Comparison of ENCODE assay signal across 8 cellular contexts in the genomic region with DNA sequence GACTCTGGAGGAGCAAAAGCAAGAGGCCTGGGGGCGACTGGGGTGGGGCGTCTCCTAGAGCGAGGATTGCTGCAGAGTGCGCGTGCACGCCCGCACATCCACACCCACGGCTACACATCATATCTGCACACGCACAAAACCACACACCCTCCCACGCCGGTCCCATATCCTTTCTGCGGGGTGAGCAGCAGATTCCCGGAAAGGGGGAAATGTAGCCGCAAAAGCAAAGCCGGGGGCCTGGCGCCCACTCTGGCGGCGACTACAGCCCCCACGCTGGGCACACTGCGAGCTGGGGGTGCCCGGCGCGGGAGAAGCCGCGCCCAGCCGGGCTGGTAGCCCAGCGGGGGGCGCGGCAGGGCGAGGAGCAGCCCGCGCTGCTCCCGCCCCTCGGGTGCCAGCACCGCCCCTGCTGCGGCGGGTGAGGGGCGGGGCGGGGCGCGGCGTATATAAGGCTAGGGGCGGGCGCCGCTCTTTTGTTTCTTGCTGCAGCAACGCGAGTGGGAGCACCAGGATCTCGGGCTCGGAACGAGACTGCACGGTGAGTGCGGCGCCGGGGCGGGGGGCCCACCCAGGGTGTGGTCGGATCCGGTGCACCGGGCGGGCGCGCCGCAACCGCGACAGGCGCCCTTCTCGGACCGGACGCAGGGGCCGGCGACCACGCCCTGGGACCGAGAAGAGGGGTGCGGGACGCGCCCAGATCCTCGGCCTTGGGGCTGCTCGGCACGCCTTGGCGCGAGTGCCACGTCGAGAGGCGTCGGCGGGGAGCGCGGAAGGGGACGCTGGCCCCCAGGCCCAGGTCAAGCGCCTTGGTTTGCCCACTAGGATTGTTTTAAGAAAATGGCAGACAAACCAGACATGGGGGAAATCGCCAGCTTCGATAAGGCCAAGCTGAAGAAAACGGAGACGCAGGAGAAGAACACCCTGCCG. TPM values are rescaled to one million over a fixed set of nuclear protein-coding genes. Genes with fewer than 3 reads are reported as not detected.
DNase-seq lines count a peak whose midpoint lies in the region; ATAC-seq and TF ChIP-seq lines count a peak whose summit lies in the region.

Gene TMSB10, plus strand, starts transcription at position 476 of the 927 bp plus-strand sequence.

- H3K4me1 ChIP-seq in CD8-positive, alpha-beta T cell (ENCODE audit: insufficient read depth, low read length), result peaks cover 39% of the 10 kb centered on the region
- peaks cover 2% of the 10 kb centered on the region for H3K4me1 ChIP-seq in mesenchymal stem cell (ENCODE audit: control insufficient read depth, insufficient read depth, low read depth, low read length)

- peak within 1 kb of the TSS; percentile 14 to 85 for H3K23ac ChIP-seq in mesenchymal stem cell (ENCODE audit: low read length in 2 of 2)

- under 1% methylated on average over 85 of the region's 94 CpGs for WGBS in mesenchymal stem cell

- peak within 1 kb of the TSS in 1 of 2 experiments; percentile 95 for H2BK12ac ChIP-seq in mesenchymal stem cell (ENCODE audit: low read length in 2 of 2)

- no peaks in the 10 kb centered on the region for H3K9me3 ChIP-seq in CD8-positive, alpha-beta T cell (ENCODE audit: low read length)
- no peaks in the 10 kb centered on the region for H3K9me3 ChIP-seq in mesenchymal stem cell (ENCODE audit: control insufficient read depth, low read length)

- H3K79me1 ChIP-seq in mesenchymal stem cell (replicated peaks; ENCODE audit: low read length, poor library complexity, severe bottlenecking), result peaks cover 3% of the 10 kb centered on the region

- peak within 1 kb of the TSS; percentile 86 for H2AFZ ChIP-seq in mesenchymal stem cell (ENCODE audit: low read depth, low read length)

- H3K27ac ChIP-seq in CD8-positive, alpha-beta T cell (ENCODE audit: low read depth, low read length), result peak within 1 kb of the TSS; percentile 80
- peak within 1 kb of the TSS; percentile 86 for H3K27ac ChIP-seq in mesenchymal stem cell (ENCODE audit: low read length, poor library complexity, severe bottlenecking)

- H4K91ac ChIP-seq in mesenchymal stem cell (ENCODE audit: low read length), result peak within 1 kb of the TSS; percentile 97

- H3K4me3 Mint-ChIP-seq in CD8-positive, alpha-beta T cell, result peak within 1 kb of the TSS; percentile 92
- peak within 1 kb of the TSS; percentile 95 to 98 for H3K4me3 Mint-ChIP-seq in effector memory CD8-positive, alpha-beta T cell

- no peak for TF ChIP-seq CTCF in CD8-positive, alpha-beta T cell (IDR thresholded peaks at IDR 0.05)

- CTCF ChIA-PET in CD8-positive, alpha-beta T cell (lab: Charles Lee), result interaction anchor here (0.7 to 4.9 kb wide), 10 partner anchors 11 to 408 kb away, joined by 3 to 98 read pairs (median 4); partner anchors contain the start of gene TRABD2A
- CTCF ChIA-PET in activated CD8-positive, alpha-beta memory T cell treated with anti-CD3 and anti-CD28 coated beads for 36 hours (lab: Charles Lee), result interaction anchor here (1.0 to 4.8 kb wide), 5 partner anchors 12 to 34 kb away, joined by 3 to 42 read pairs (median 19); partner anchors contain the start of gene TRABD2A

- peak within 1 kb of the TSS; percentile 99 for H3K18ac ChIP-seq in mesenchymal stem cell (ENCODE audit: low read depth in 1 of 2, low read length in 2 of 2)

- ATAC-seq in CD8-positive, alpha-beta T cell, result peak; percentile 80
- ATAC-seq in GM19395 (IDR thresholded peaks at IDR 0.05; ENCODE audit: unreplicated experiment) (peak; percentile 61), HG03521 (IDR thresholded peaks at IDR 0.05; ENCODE audit: unreplicated experiment) (peak; percentile 76)
- peak; percentile 69 for ATAC-seq in effector memory CD8-positive, alpha-beta T cell (replicated peaks)

- peaks cover 59% of the 10 kb centered on the region for H3K4me1 Mint-ChIP-seq in CD8-positive, alpha-beta T cell (ENCODE audit: low read depth)
- H3K4me1 Mint-ChIP-seq in effector memory CD8-positive, alpha-beta T cell (ENCODE audit: low read depth in 2 of 2), result peaks cover 39 to 40% of the 10 kb centered on the region in 2 donors

- intact Hi-C loops in CD8-positive, alpha-beta T cell (cut with DNase I, micrococcal nuclease), result loop anchor here (1.0 to 2.0 kb wide), 7 partner anchors 17 to 423 kb away; partner anchors contain the start of genes DNAH6 (in 1 of the 2), KCMF1 (in 1 of the 2) and TRABD2A (in 1 of the 2)

- H3K4ac ChIP-seq in mesenchymal stem cell (ENCODE audit: low read depth in 1 of 2, low read length in 2 of 2), result peak within 1 kb of the TSS; percentile 92 to 100

- peak within 1 kb of the TSS; percentile 64 to 99 for H3K14ac ChIP-seq in mesenchymal stem cell (ENCODE audit: low read length in 2 of 2)

- POLR2A ChIA-PET in CD8-positive, alpha-beta T cell (lab: Charles Lee), result interaction anchor here (0.7 to 7.1 kb wide), 20 partner anchors 7 to 422 kb away, joined by 3 to 153 read pairs (median 5); partner anchors contain the start of genes TGOLN2 and TRABD2A
- POLR2A ChIA-PET in activated CD8-positive, alpha-beta memory T cell treated with anti-CD3 and anti-CD28 coated beads for 36 hours (lab: Charles Lee), result interaction anchor here (0.7 to 4.5 kb wide), 9 partner anchors 11 to 69 kb away, joined by 3 to 37 read pairs (median 12); partner anchors contain the start of genes KCMF1 and TRABD2A

- H2BK5ac ChIP-seq in mesenchymal stem cell (ENCODE audit: low read depth, low read length, poor library complexity, severe bottlenecking), result peak within 1 kb of the TSS; percentile 84

- H3K4me2 ChIP-seq in mesenchymal stem cell (ENCODE audit: low read length, poor library complexity, severe bottlenecking), result peak within 1 kb of the TSS; percentile 92

- H3K36me3 Mint-ChIP-seq in CD8-positive, alpha-beta T cell, result peaks cover 18% of the 10 kb centered on the region
- peaks cover 48% of the 10 kb centered on the region for H3K36me3 Mint-ChIP-seq in effector memory CD8-positive, alpha-beta T cell (ENCODE audit: insufficient read depth)

- peak within 1 kb of the TSS; percentile 91 for H3K4me3 ChIP-seq in CD8-positive, alpha-beta T cell (ENCODE audit: low read depth, low read length)
- peak within 1 kb of the TSS; percentile 98 to 99 for H3K4me3 ChIP-seq in mesenchymal stem cell (ENCODE audit: insufficient read depth in 1 of 2, low read depth in 1 of 2, low read length in 2 of 2)

- peak within 1 kb of the TSS; percentile 91 for H2BK120ac ChIP-seq in mesenchymal stem cell (ENCODE audit: low read depth, low read length)

- H3K36me3 ChIP-seq in CD8-positive, alpha-beta T cell (ENCODE audit: insufficient read depth, low read length), result peaks cover 5% of the 10 kb centered on the region
- H3K36me3 ChIP-seq in mesenchymal stem cell (ENCODE audit: control insufficient read depth in 1 of 2, insufficient read depth in 2 of 2, low read depth in 1 of 2, low read length in 2 of 2), result peaks cover 17 to 21% of the 10 kb centered on the region in 2 experiments

- no peaks in the 10 kb centered on the region for H3K27me3 Mint-ChIP-seq in CD8-positive, alpha-beta T cell (ENCODE audit: low read depth)
- no peaks in the 10 kb centered on the region for H3K27me3 Mint-ChIP-seq in effector memory CD8-positive, alpha-beta T cell

- peak within 1 kb of the TSS; percentile 96 for H4K8ac ChIP-seq in mesenchymal stem cell (ENCODE audit: low read length)

- H3K27ac Mint-ChIP-seq in CD8-positive, alpha-beta T cell, result peak within 1 kb of the TSS; percentile 90
- H3K27ac Mint-ChIP-seq in effector memory CD8-positive, alpha-beta T cell, result peak within 1 kb of the TSS; percentile 75 to 76

- peaks cover 12% of the 10 kb centered on the region for H3K9me3 Mint-ChIP-seq in CD8-positive, alpha-beta T cell
- peaks cover 8 to 10% of the 10 kb centered on the region in 2 donors for H3K9me3 Mint-ChIP-seq in effector memory CD8-positive, alpha-beta T cell

- peak within 1 kb of the TSS; percentile 94 for H2BK15ac ChIP-seq in mesenchymal stem cell (ENCODE audit: low read depth, poor library complexity, severe bottlenecking)

- H3K27me3 ChIP-seq in CD8-positive, alpha-beta T cell (ENCODE audit: insufficient read depth, low read length), result no peaks in the 10 kb centered on the region
- no peaks in the 10 kb centered on the region for H3K27me3 ChIP-seq in mesenchymal stem cell (ENCODE audit: control insufficient read depth in 1 of 2, insufficient read depth in 1 of 2, low read length in 2 of 2)

- H3K9ac ChIP-seq in mesenchymal stem cell (ENCODE audit: low read length), result peak within 1 kb of the TSS; percentile 100

- peak within 1 kb of the TSS; percentile 61 for H2AK5ac ChIP-seq in mesenchymal stem cell (ENCODE audit: low read length, severe bottlenecking)

- peak; percentile 84 to 97 (median 90) for DNase-seq in CD8-positive, alpha-beta T cell
- DNase-seq in NK-92 (lab: John Stamatoyannopoulos, UW; ENCODE audit: unreplicated experiment), result peak; percentile 21
- DNase-seq in effector memory CD8-positive, alpha-beta T cell, result peak; percentile 86 to 88 (median 88)
- peak; percentile 87 for DNase-seq in mesenchymal stem cell
- peak; percentile 80 for DNase-seq in stimulated activated CD8-positive, alpha-beta memory T cell treated with anti-CD3 and anti-CD28 coated beads, Interleukin-15, amount 100 ng/mL, for 1 hour (ENCODE audit: low read depth)

RNA-seq across cellular contexts. Expression of gene TMSB10, which starts in this region (rescaled TPM):
- total RNA-seq in CD8-positive, alpha-beta T cell, result 1,000 to 10,000 TPM; 1,479 to 1,577 TPM
- total RNA-seq in activated CD8-positive, alpha-beta memory T cell treated with anti-CD3 and anti-CD28 coated beads for 36 hours, result 1,000 to 10,000 TPM; 1,288 to 1,305 TPM
- 4,228 TPM for polyA plus RNA-seq in mesenchymal stem cell (2013, experiment 1 of 2)
- 4,226 TPM for polyA plus RNA-seq in mesenchymal stem cell (2013, experiment 2 of 2)

Comparison
In these comparisons a context has a peak if more than half of its experiments do, and no peak if none do; other contexts are left out.
1. Peak in every context shown above with its lines: DNase-seq, ATAC-seq, H3K4me3 ChIP-seq and H3K27ac ChIP-seq.
2. DNase-seq: peak in every context shown above with its lines; median percentile 90 in CD8-positive, alpha-beta T cell; 88 in effector memory CD8-positive, alpha-beta T cell; 87 in mesenchymal stem cell; 80 in stimulated activated CD8-positive, alpha-beta memory T cell treated with anti-CD3 and anti-CD28 coated beads, Interleukin-15, amount 100 ng/mL, for 1 hour; 21 in NK-92.